Comparison of ENCODE assay signal across 15 cellular contexts in the genomic region with DNA sequence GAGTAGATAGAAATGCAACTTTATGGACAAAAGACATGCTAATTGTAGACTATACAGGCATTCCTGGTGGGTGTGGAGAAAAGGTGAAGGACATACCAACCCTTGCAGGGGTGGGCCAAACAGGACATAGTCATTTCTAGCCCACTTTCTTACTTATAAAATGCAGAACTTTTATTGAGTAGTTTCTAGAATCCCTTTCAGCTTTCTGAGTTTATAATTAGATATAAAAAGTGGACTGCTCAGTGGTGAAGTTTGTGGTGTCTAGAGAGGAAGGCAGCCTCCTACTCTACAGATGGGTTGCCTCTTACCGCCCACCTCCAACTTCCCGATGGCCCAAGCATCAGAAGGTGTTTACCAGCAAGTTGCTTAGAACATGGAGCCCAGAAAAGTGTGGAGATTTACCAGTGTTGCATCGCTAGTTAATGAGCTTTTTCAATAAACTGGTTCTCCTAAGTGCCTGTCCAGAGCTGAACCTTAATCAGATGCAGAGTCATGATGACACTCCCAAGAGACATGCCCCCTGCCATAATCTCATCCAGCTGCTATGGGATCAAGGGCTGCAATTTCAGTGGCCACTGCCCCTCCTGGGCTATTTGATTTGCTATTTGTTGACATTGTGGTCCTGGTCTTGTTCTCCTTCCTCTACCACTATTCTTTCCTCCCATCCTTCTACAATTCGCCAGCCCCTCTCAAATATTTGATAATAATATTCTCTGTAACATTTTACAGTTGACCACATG.
"Had no signal": no experiment of that assay in that cellular context is flagged by ENCODE, and none has a peak within 500 bp of the region (broad histone marks: within the 10 kb centered on the region; RNA-seq: fewer than 3 reads in every experiment).

No MANE protein-coding gene starts in this region.

- H3K9me3 ChIP-seq: colonic mucosa, left lung, mucosa of descending colon had no signal

- H3K27ac ChIP-seq: brain microvascular endothelial cell, colonic mucosa, left lung had no signal

- DNase-seq: activated CD4-positive, alpha-beta T cell treated with anti-CD3 and anti-CD28 coated beads, Interleukin-2, amount 50 U/mL, for 1 hour; activated CD8-positive, alpha-beta memory T cell treated with anti-CD3 and anti-CD28 coated beads, Interleukin-2, amount 50 U/mL, for 4 hours; activated effector memory CD4-positive, alpha-beta T cell treated with Interleukin-2 at 50 U/mL for 16 hours; activated naive CD4-positive, alpha-beta T cell treated with anti-CD3 and anti-CD28 coated beads, Interleukin-2, amount 10 ng/mL, durations not matched to agents 7 days and 5 days; activated naive CD8-positive, alpha-beta T cell treated with anti-CD3 and anti-CD28 coated beads, Interleukin-2, amount 50 U/mL, for 24 hours; activated T-cell treated with anti-CD3 and anti-CD28 coated beads, Interleukin-2, amount 50 U/mL, for 4 hours; brain microvascular endothelial cell; kidney; left lung; naive thymus-derived CD8-positive, alpha-beta T cell; spleen; stimulated activated CD4-positive, alpha-beta T cell treated with anti-CD3 and anti-CD28 coated beads, Interleukin-4, amount 100 ng/mL, for 4 hours; stimulated activated naive B cell treated with anti-CD40 and anti-IgM and Interleukin-4, amounts not matched to agents 10 μg/mL and 1 μg/mL and 100 μg/mL, for 72 hours had no signal

- H3K4me1 ChIP-seq: colonic mucosa, left lung, spleen had no signal

- H3K27me3 ChIP-seq: brain microvascular endothelial cell, colonic mucosa, left lung, spleen had no signal

- ATAC-seq: activated naive CD8-positive, alpha-beta T cell treated with anti-CD3 and anti-CD28 coated beads, Interleukin-2, amount 50 U/mL, for 24 hours; activated T-cell treated with anti-CD3 and anti-CD28 coated beads, Interleukin-2, amount 50 U/mL, for 4 hours; naive thymus-derived CD8-positive, alpha-beta T cell had no signal

- H3K4me3 ChIP-seq: colonic mucosa, left lung, mucosa of descending colon, spleen had no signal

- H3K36me3 ChIP-seq: brain microvascular endothelial cell, colonic mucosa, left lung, spleen had no signal
